Comparison of ENCODE assay signal across 30 cellular contexts in genomic region chr12:128603573-128604120, GRCh38.
"Had no signal": no experiment of that assay in that cellular context is flagged by ENCODE, and none has a peak within 500 bp of the region (broad histone marks: within the 10 kb centered on the region; RNA-seq: fewer than 3 reads in every experiment).

No MANE protein-coding gene starts in this region.

- H3K4me1 Mint-ChIP-seq: activated CD4-positive, alpha-beta T cell treated with anti-CD3 and anti-CD28 coated beads for 36 hours; activated naive CD4-positive, alpha-beta T cell treated with anti-CD3 and anti-CD28 coated beads, Interleukin-2, amount 10 ng/mL, durations not matched to agents 7 days and 5 days; activated naive CD8-positive, alpha-beta T cell treated with anti-CD3 and anti-CD28 coated beads, Interleukin-2, amount 50 U/mL, for 24 hours; WTC11 had no signal

- H3K4me1 ChIP-seq: SJCRH30 had no signal

- H3K27me3 ChIP-seq: brain microvascular endothelial cell, SJCRH30 had no signal

- DNase-seq: activated CD4-positive, alpha-beta memory T cell treated with anti-CD3 and anti-CD28 coated beads for 36 hours; activated CD4-positive, alpha-beta T cell treated with anti-CD3 and anti-CD28 coated beads for 36 hours; activated CD4-positive, alpha-beta T cell treated with anti-CD3 and anti-CD28 coated beads, Interleukin-2, amount 50 U/mL, for 1 hour; activated CD8-positive, alpha-beta memory T cell treated with anti-CD3 and anti-CD28 coated beads, Interleukin-2, amount 50 U/mL, for 4 hours; activated naive CD4-positive, alpha-beta T cell treated with anti-CD3 and anti-CD28 coated beads, Interleukin-2, amount 10 ng/mL, durations not matched to agents 7 days and 5 days; activated naive CD8-positive, alpha-beta T cell treated with anti-CD3 and anti-CD28 coated beads, Interleukin-2, amount 50 U/mL, for 24 hours; activated T-cell treated with anti-CD3 and anti-CD28 coated beads for 4 hours; activated T-cell treated with anti-CD3 and anti-CD28 coated beads, Interleukin-2, amount 50 U/mL, for 4 hours; anterior cingulate cortex; brain microvascular endothelial cell; central memory CD4-positive, alpha-beta T cell; NCI-H1105; NCI-H1417 treated with DMSO at 0.1 percent for 48 hours; NCI-H187 treated with DMSO at 0.1 percent for 48 hours; NCI-H2081; NCI-H2171 treated with DMSO at 0.1 percent for 48 hours; NCI-H2227 treated with DMSO at 0.1 percent for 48 hours; NCI-H446; NCI-H524 treated with DMSO at 0.1 percent for 48 hours; NK-92 treated with Interleukin-12 subunit alpha and Interleukin-12 subunit beta, amount 100 ng/mL, for 24 hours; SHP77; SJCRH30; T1000 had no signal

- H3K4me3 Mint-ChIP-seq: activated CD4-positive, alpha-beta memory T cell treated with anti-CD3 and anti-CD28 coated beads for 36 hours; activated CD4-positive, alpha-beta T cell treated with anti-CD3 and anti-CD28 coated beads for 36 hours; activated naive CD4-positive, alpha-beta T cell treated with anti-CD3 and anti-CD28 coated beads, Interleukin-2, amount 10 ng/mL, durations not matched to agents 7 days and 5 days; activated naive CD8-positive, alpha-beta T cell; activated naive CD8-positive, alpha-beta T cell treated with anti-CD3 and anti-CD28 coated beads, Interleukin-2, amount 50 U/mL, for 24 hours; activated T-cell treated with anti-CD3 and anti-CD28 coated beads, Interleukin-2, amount 50 U/mL, for 4 hours; activated T-helper 1 cell treated with anti-CD3 and anti-CD28 coated beads, Interleukin-12 subunit alpha, Interleukin-12 subunit beta, Interleukin-2, Interleukin-4 antibody, amounts not matched to agents 30 ng/mL and 10 ng/mL and 1 ng/mL, durations not matched to agents 14 hours and 24 hours and 36 hours; WTC11 had no signal

- H3K27ac Mint-ChIP-seq: activated CD4-positive, alpha-beta memory T cell treated with anti-CD3 and anti-CD28 coated beads for 36 hours; activated CD4-positive, alpha-beta T cell treated with anti-CD3 and anti-CD28 coated beads for 36 hours; activated naive CD4-positive, alpha-beta T cell treated with anti-CD3 and anti-CD28 coated beads, Interleukin-2, amount 10 ng/mL, durations not matched to agents 7 days and 5 days; activated naive CD8-positive, alpha-beta T cell; activated naive CD8-positive, alpha-beta T cell treated with anti-CD3 and anti-CD28 coated beads, Interleukin-2, amount 50 U/mL, for 24 hours; activated T-helper 1 cell treated with anti-CD3 and anti-CD28 coated beads, Interleukin-12 subunit alpha, Interleukin-12 subunit beta, Interleukin-2, Interleukin-4 antibody, amounts not matched to agents 30 ng/mL and 10 ng/mL and 1 ng/mL, durations not matched to agents 14 hours and 24 hours and 36 hours; WTC11 had no signal

- H3K36me3 ChIP-seq: brain microvascular endothelial cell, SJCRH30 had no signal

- ATAC-seq: activated CD4-positive, alpha-beta T cell treated with anti-CD3 and anti-CD28 coated beads for 36 hours; activated CD4-positive, CD25-positive, alpha-beta regulatory T cell treated with anti-CD3 and anti-CD28 coated beads, Interleukin-2, amount 50 U/mL, for 24 hours; activated naive CD8-positive, alpha-beta T cell treated with anti-CD3 and anti-CD28 coated beads, Interleukin-2, amount 50 U/mL, for 24 hours; activated T-cell treated with anti-CD3 and anti-CD28 coated beads, Interleukin-2, amount 50 U/mL, for 4 hours; K562; Panc1; WTC11 had no signal

- H3K9me3 ChIP-seq: SJCRH30 had no signal

- H3K27me3 Mint-ChIP-seq: activated CD4-positive, alpha-beta memory T cell treated with anti-CD3 and anti-CD28 coated beads for 36 hours; activated CD4-positive, alpha-beta T cell treated with anti-CD3 and anti-CD28 coated beads for 36 hours; activated naive CD4-positive, alpha-beta T cell treated with anti-CD3 and anti-CD28 coated beads, Interleukin-2, amount 10 ng/mL, durations not matched to agents 7 days and 5 days; activated naive CD8-positive, alpha-beta T cell had no signal

- H3K9me3 Mint-ChIP-seq: activated CD4-positive, alpha-beta memory T cell treated with anti-CD3 and anti-CD28 coated beads for 36 hours; activated naive CD8-positive, alpha-beta T cell treated with anti-CD3 and anti-CD28 coated beads, Interleukin-2, amount 50 U/mL, for 24 hours; activated T-cell treated with anti-CD3 and anti-CD28 coated beads, Interleukin-2, amount 50 U/mL, for 4 hours; activated T-helper 1 cell treated with anti-CD3 and anti-CD28 coated beads, Interleukin-12 subunit alpha, Interleukin-12 subunit beta, Interleukin-2, Interleukin-4 antibody, amounts not matched to agents 30 ng/mL and 10 ng/mL and 1 ng/mL, durations not matched to agents 14 hours and 24 hours and 36 hours had no signal

- H3K4me3 ChIP-seq: K562, SJCRH30, SK-N-MC had no signal

- H3K27ac ChIP-seq: brain microvascular endothelial cell, SJCRH30, SK-N-MC had no signal

- H3K36me3 Mint-ChIP-seq: activated CD4-positive, alpha-beta memory T cell treated with anti-CD3 and anti-CD28 coated beads for 36 hours; activated naive CD4-positive, alpha-beta T cell treated with anti-CD3 and anti-CD28 coated beads, Interleukin-2, amount 10 ng/mL, durations not matched to agents 7 days and 5 days; activated naive CD8-positive, alpha-beta T cell had no signal
